12 cellular contexts compared by ENCODE assay signal in genomic region chr17:72332367-72332766, GRCh38.
DNase-seq lines count a peak whose midpoint lies in the region; ATAC-seq and TF ChIP-seq lines count a peak whose summit lies in the region.
"Had no signal": no experiment of that assay in that cellular context is flagged by ENCODE, and none has a peak within 500 bp of the region (broad histone marks: within the 10 kb centered on the region; RNA-seq: fewer than 3 reads in every experiment).

No MANE protein-coding gene starts in this region.

- no TSS peak for BruUV-seq in IMR-90 (replicated peaks; lab: Mats Ljungman, UMichigan)

- no peak overlapping the region for H4K91ac ChIP-seq in IMR-90 (ENCODE audit: insufficient read depth, low read depth, low read length)

- H3K4me3 ChIP-seq in IMR-90 (ENCODE audit: insufficient read depth, low read depth, low read length) = no peak overlapping the region
- H3K4me3 ChIP-seq in upper lobe of left lung = no peak overlapping the region
- H3K4me3 ChIP-seq in MG63 = no peak overlapping the region
- H3K4me3 ChIP-seq: uterus had no signal

- H2BK5ac ChIP-seq in IMR-90 (ENCODE audit: low read depth, low read length, poor library complexity, severe bottlenecking) = no peak overlapping the region

- H3K36me3 ChIP-seq in IMR-90 (ENCODE audit: control insufficient read depth, insufficient read depth, low read length) (no peaks in the 10 kb centered on the region), upper lobe of left lung (no peaks in the 10 kb centered on the region), MG63 (no peaks in the 10 kb centered on the region)
- H3K36me3 ChIP-seq: uterus had no signal

- H2AK9ac ChIP-seq in IMR-90 (replicated peaks; ENCODE audit: low read depth, low read length, poor library complexity) = no peak overlapping the region

- no peak overlapping the region for H3K4me2 ChIP-seq in IMR-90 (ENCODE audit: low read depth, low read length)

- in situ Hi-C loops in IMR-90 (cut with MboI; ENCODE audit: low sequenced_read_pairs) = no loop called here

- no peak overlapping the region for H3K9ac ChIP-seq in IMR-90 (ENCODE audit: low read depth, low read length)

- H3K18ac ChIP-seq in IMR-90 (ENCODE audit: low read depth, low read length) = no peak overlapping the region

- 90% methylated on average over 1 of the region's 3 CpGs; no CpG with 5 or more reads in 1 of the 2 experiments for whole genome bisulfite sequencing in IMR-90 (ENCODE audit: extremely low coverage in 2 of 2, insufficient read length in 1 of 2), 2 experiments
- WGBS in upper lobe of left lung, 2 donors = 71 to 88% methylated on average over 3 of the region's 3 CpGs

- no peaks in the 10 kb centered on the region for H3K79me1 ChIP-seq in IMR-90 (ENCODE audit: low read depth in 1 of 2, low read length in 2 of 2)

- CTCF ChIA-PET in IMR-90 (lab: Yijun Ruan, JAX) = no interaction called here

- H3K56ac ChIP-seq in IMR-90 (ENCODE audit: extremely low read depth, insufficient read depth, low read length) = no peak overlapping the region

- ATAC-seq in GM19452 (IDR thresholded peaks at IDR 0.05; ENCODE audit: unreplicated experiment) (peak; percentile 76), HG02852 (IDR thresholded peaks at IDR 0.05; ENCODE audit: unreplicated experiment) (peak; percentile 87), IMR-90 (ENCODE audit: low read depth) (no peak), upper lobe of left lung (ENCODE audit: low FRiP score in 2 of 2) (no peak)

- H4K20me1 ChIP-seq in IMR-90 (ENCODE audit: insufficient read depth, low read length) = no peaks in the 10 kb centered on the region

- H3K23ac ChIP-seq in IMR-90 (ENCODE audit: low read depth, low read length) = no peak overlapping the region

- no peaks in the 10 kb centered on the region for H3K9me3 ChIP-seq in IMR-90 (ENCODE audit: control insufficient read depth, insufficient read depth, low read length)
- no peaks in the 10 kb centered on the region for H3K9me3 ChIP-seq in upper lobe of left lung
- H3K9me3 ChIP-seq in MG63 = no peaks in the 10 kb centered on the region
- H3K9me3 ChIP-seq: uterus had no signal

- H2BK20ac ChIP-seq in IMR-90 (ENCODE audit: low read depth, low read length) = no peak overlapping the region

- 0 out of 2 replicates have a peak overlapping the region, but pooled peaks have one; percentile 35 for H4K5ac ChIP-seq in IMR-90 (ENCODE audit: low read depth, low read length)

- H3K4me1 ChIP-seq in IMR-90 (ENCODE audit: control insufficient read depth, insufficient read depth, low read length) (peaks cover 4% of the 10 kb centered on the region), upper lobe of left lung (no peaks in the 10 kb centered on the region)
- H3K4me1 ChIP-seq: uterus had no signal

- no peak overlapping the region for H4K8ac ChIP-seq in IMR-90 (ENCODE audit: low read depth in 2 of 2, low read length in 2 of 2)

- DNase-seq in GM10266 (ENCODE audit: extremely low spot score) = peak; percentile 33
- peak; percentile 27 for DNase-seq in IMR-90
- no peak for DNase-seq in 8988T
- no peak for DNase-seq in NCI-H2081 (lab: John Stamatoyannopoulos, UW)
- no peak for DNase-seq in upper lobe of left lung
- DNase-seq in MG63 = no peak
- DNase-seq: activated CD4-positive, alpha-beta memory T cell treated with anti-CD3 and anti-CD28 coated beads, Interleukin-2, amount 10 ng/mL, durations not matched to agents 7 days and 5 days; activated naive CD4-positive, alpha-beta T cell treated with Interleukin-2 at 50 U/mL for 16 hours; NCI-H2227 treated with DMSO at 0.1 percent for 48 hours; uterus had no signal

- no peak for TF ChIP-seq EP300 in upper lobe of left lung (IDR thresholded peaks at IDR 0.05)

- intact Hi-C loops in IMR-90 (cut with micrococcal nuclease) = loop anchor here (10.0 kb wide), 1 partner anchor 92 kb away; no protein-coding TSS in a partner anchor

- H3K9me1 ChIP-seq in IMR-90 (ENCODE audit: insufficient read depth, low read length) = peaks cover 3% of the 10 kb centered on the region

- H2AFZ ChIP-seq in IMR-90 (replicated peaks; ENCODE audit: low read length, poor library complexity) = no peak overlapping the region

- H2BK120ac ChIP-seq in IMR-90 (ENCODE audit: low read depth, low read length) = no peak overlapping the region

- no peak for TF ChIP-seq RAD21 in IMR-90 (IDR thresholded peaks at IDR 0.05; ENCODE audit: low read length)

- TF ChIP-seq CTCF in GM10266 (IDR thresholded peaks at IDR 0.05; ENCODE audit: control insufficient read depth, insufficient read depth, low read depth, missing control alignments) = no peak
- TF ChIP-seq CTCF in IMR-90 (conservative IDR thresholded peaks at IDR 0.05; ENCODE audit: low read depth, low read length) = no peak
- no peak for TF ChIP-seq CTCF in upper lobe of left lung (IDR thresholded peaks at IDR 0.05)

- POLR2A ChIA-PET in IMR-90 (lab: Charles Lee; ENCODE audit: unreplicated experiment) = no interaction called here

- dilution Hi-C loops in IMR-90 (cut with HindIII; ENCODE audit: low sequenced_read_pairs, unreplicated experiment) = no loop called here

- no peak overlapping the region for H3K14ac ChIP-seq in IMR-90 (replicated peaks; ENCODE audit: low read depth, low read length)

- 0 out of 3 replicates have a peak overlapping the region, but pooled peaks have one; percentile 32 for H2BK15ac ChIP-seq in IMR-90 (ENCODE audit: low read depth, low read length)

- H3K27ac ChIP-seq in IMR-90 (ENCODE audit: insufficient read depth, low read length) (no peak overlapping the region), upper lobe of left lung (no peak overlapping the region)
- H3K27ac ChIP-seq: uterus had no signal

- H2AK5ac ChIP-seq in IMR-90 (ENCODE audit: low read depth, low read length) = peak overlapping the region; percentile 37; the same call in 1 of the 2 replicates

- H3K27me3 ChIP-seq in IMR-90 (ENCODE audit: control insufficient read depth, insufficient read depth, low read length) (no peaks in the 10 kb centered on the region), upper lobe of left lung (no peaks in the 10 kb centered on the region), MG63 (no peaks in the 10 kb centered on the region)

- no peak overlapping the region for H3K4ac ChIP-seq in IMR-90 (ENCODE audit: low read depth, low read length)

- TF ChIP-seq POLR2A in IMR-90 (IDR thresholded peaks at IDR 0.05; ENCODE audit: low read depth, low read length) = no peak
- no peak for TF ChIP-seq POLR2A in upper lobe of left lung (IDR thresholded peaks at IDR 0.05)

TF ChIP-seq in IMR-90, 13 proteins besides CTCF, POLR2A, EP300 and RAD21:
- TF ChIP-seq CHD1 (IDR thresholded peaks at IDR 0.05; ENCODE audit: low read depth, low read length) = no peak
- TF ChIP-seq CEBPB (IDR thresholded peaks at IDR 0.05; ENCODE audit: low read depth, low read length) = no peak
- TF ChIP-seq RCOR1 (IDR thresholded peaks at IDR 0.05; ENCODE audit: insufficient replicate concordance, low read length) = no peak
- no peak for TF ChIP-seq MXI1 (IDR thresholded peaks at IDR 0.05; ENCODE audit: borderline replicate concordance, low read depth, low read length)
- TF ChIP-seq USF2 (IDR thresholded peaks at IDR 0.05; ENCODE audit: low read depth, low read length) = no peak
- TF ChIP-seq NFE2L2 (IDR thresholded peaks at IDR 0.05; ENCODE audit: low read depth, low read length) = no peak
- TF ChIP-seq FOS (IDR thresholded peaks at IDR 0.05; ENCODE audit: low read depth, low read length) = no peak

Comparison
In these comparisons a context has a peak if more than half of its experiments do, and no peak if none do; other contexts are left out.
1. DNase-seq: peak in GM10266 (single experiment) and IMR-90 (single experiment); none in 8988T (single experiment), NCI-H2081 (0 of 2), upper lobe of left lung (0 of 2) and MG63 (single experiment).
2. ATAC-seq: peak in GM19452 (single experiment) and HG02852 (single experiment); none in IMR-90 (single experiment) and upper lobe of left lung (0 of 2).